15 cellular contexts compared by ENCODE assay signal in genomic region chr1:220843481-220844011, GRCh38. TPM values are rescaled to one million over a fixed set of nuclear protein-coding genes. Genes with fewer than 3 reads are reported as not detected.
DNase-seq lines count a peak whose midpoint lies in the region; ATAC-seq and TF ChIP-seq lines count a peak whose summit lies in the region.
"Had no signal": no experiment of that assay in that cellular context is flagged by ENCODE, and none has a peak within 500 bp of the region (broad histone marks: within the 10 kb centered on the region; RNA-seq: fewer than 3 reads in every experiment).

No MANE protein-coding gene starts in this region.

- no peaks in the 10 kb centered on the region for H3K27me3 Mint-ChIP-seq in endothelial cell (ENCODE audit: unreplicated experiment)
- H3K27me3 Mint-ChIP-seq: dendritic cell treated with granulocyte-macrophage colony-stimulating factor and Interleukin-4, amounts not matched to agents 40 ng/mL and 50 ng/mL, for 4 days had no signal

- H3K9me3 Mint-ChIP-seq in endothelial cell (ENCODE audit: unreplicated experiment), result no peaks in the 10 kb centered on the region
- H3K9me3 Mint-ChIP-seq: activated naive CD4-positive, alpha-beta T cell treated with anti-CD3 and anti-CD28 coated beads, Interleukin-2, amount 50 U/mL, for 24 hours; dendritic cell treated with granulocyte-macrophage colony-stimulating factor and Interleukin-4, amounts not matched to agents 40 ng/mL and 50 ng/mL, for 4 days had no signal

- no peaks in the 10 kb centered on the region for H3K36me3 Mint-ChIP-seq in endothelial cell (ENCODE audit: low read depth, unreplicated experiment)
- H3K36me3 Mint-ChIP-seq: activated naive CD4-positive, alpha-beta T cell treated with anti-CD3 and anti-CD28 coated beads, Interleukin-2, amount 50 U/mL, for 24 hours had no signal

- ATAC-seq in body of pancreas (peak; percentile 59), HG03571 (IDR thresholded peaks at IDR 0.05; ENCODE audit: unreplicated experiment) (no peak), GM19397 (IDR thresholded peaks at IDR 0.05; ENCODE audit: unreplicated experiment) (no peak)
- ATAC-seq: activated CD8-positive, alpha-beta T cell treated with anti-CD3 and anti-CD28 coated beads, Interleukin-2, amount 10 ng/mL, durations not matched to agents 7 days and 5 days had no signal

- H3K4me1 ChIP-seq in body of pancreas (no peaks in the 10 kb centered on the region), cardiac muscle cell (ENCODE audit: low read depth) (peaks cover 26% of the 10 kb centered on the region)

- H3K27me3 ChIP-seq in body of pancreas, result no peaks in the 10 kb centered on the region
- no peaks in the 10 kb centered on the region for H3K27me3 ChIP-seq in cardiac muscle cell

- H3K27ac ChIP-seq in body of pancreas (no peak overlapping the region), cardiac muscle cell (peak overlapping the region; percentile 57)
- H3K27ac ChIP-seq: skin epidermis had no signal

- TF ChIP-seq POLR2A in body of pancreas (IDR thresholded peaks at IDR 0.05), result no peak

- intact Hi-C loops in body of pancreas (cut with DNase I), result no loop called here

- 24 to 26% methylated on average over 6 of the region's 6 CpGs for WGBS in body of pancreas, 2 donors

- H3K9me3 ChIP-seq in body of pancreas (peaks cover 0 to 7% (median 0%) of the 10 kb centered on the region in 3 donors), cardiac muscle cell (ENCODE audit: low read depth) (no peaks in the 10 kb centered on the region)

- no peak overlapping the region for H3K4me3 Mint-ChIP-seq in endothelial cell (ENCODE audit: unreplicated experiment)
- H3K4me3 Mint-ChIP-seq: activated CD8-positive, alpha-beta T cell treated with anti-CD3 and anti-CD28 coated beads, Interleukin-2, amount 10 ng/mL, durations not matched to agents 7 days and 5 days; activated naive CD4-positive, alpha-beta T cell treated with anti-CD3 and anti-CD28 coated beads, Interleukin-2, amount 50 U/mL, for 24 hours; dendritic cell treated with granulocyte-macrophage colony-stimulating factor and Interleukin-4, amounts not matched to agents 40 ng/mL and 50 ng/mL, for 4 days had no signal

- H3K36me3 ChIP-seq in body of pancreas (replicated peaks in 1 of 2; ENCODE audit: insufficient read depth in 1 of 2, low read depth in 2 of 2), result no peaks in the 10 kb centered on the region
- H3K36me3 ChIP-seq in cardiac muscle cell, result no peaks in the 10 kb centered on the region

- DNase-seq in AG10803 (ENCODE audit: low read depth) (peak; percentile 42), body of pancreas (peak in 1 of 4 donors; percentile 9), cardiac muscle cell (ENCODE audit: low read depth in 1 of 2, low spot score in 1 of 2) (peak; percentile 57 to 69), pons (ENCODE audit: low spot score) (peak; percentile 37), endothelial cell (ENCODE audit: low spot score) (no peak), NCI-H2029 treated with DMSO at 0.1 percent for 48 hours (lab: John Stamatoyannopoulos, UW) (no peak)
- DNase-seq: activated CD8-positive, alpha-beta T cell treated with anti-CD3 and anti-CD28 coated beads, Interleukin-2, amount 10 ng/mL, durations not matched to agents 7 days and 5 days; NCI-H345; T1000; trophoblast cell had no signal

- H3K27ac Mint-ChIP-seq in endothelial cell (ENCODE audit: unreplicated experiment), result no peak overlapping the region
- H3K27ac Mint-ChIP-seq: activated CD8-positive, alpha-beta T cell treated with anti-CD3 and anti-CD28 coated beads, Interleukin-2, amount 10 ng/mL, durations not matched to agents 7 days and 5 days; activated naive CD4-positive, alpha-beta T cell treated with anti-CD3 and anti-CD28 coated beads, Interleukin-2, amount 50 U/mL, for 24 hours; dendritic cell treated with granulocyte-macrophage colony-stimulating factor and Interleukin-4, amounts not matched to agents 40 ng/mL and 50 ng/mL, for 4 days had no signal

- H3K4me1 Mint-ChIP-seq in endothelial cell (ENCODE audit: unreplicated experiment), result no peaks in the 10 kb centered on the region
- H3K4me1 Mint-ChIP-seq: activated naive CD4-positive, alpha-beta T cell treated with anti-CD3 and anti-CD28 coated beads, Interleukin-2, amount 50 U/mL, for 24 hours had no signal

- TF ChIP-seq CTCF in AG10803 (conservative IDR thresholded peaks at IDR 0.05; ENCODE audit: low read length) (no peak), body of pancreas (IDR thresholded peaks at IDR 0.05) (no peak), cardiac muscle cell (IDR thresholded peaks at IDR 0.05; ENCODE audit: low read depth, low read length) (no peak), endothelial cell (IDR thresholded peaks at IDR 0.05; ENCODE audit: unreplicated experiment) (no peak)

- H3K4me3 ChIP-seq in AG10803 (ENCODE audit: low read length) (no peak overlapping the region), body of pancreas (no peak overlapping the region), cardiac muscle cell (no peak overlapping the region)
- H3K4me3 ChIP-seq: skin epidermis had no signal

RNA-seq across cellular contexts. Expression of gene HLX, which starts 35.7 kb away (rescaled TPM):
- 1 to 10 TPM; 1.6 to 1.8 TPM for total RNA-seq in body of pancreas
- 1.3 and 4.5 TPM in 2 replicates for total RNA-seq in cardiac muscle cell
- 0.15 and 2.1 TPM in 2 replicates for polyA plus RNA-seq in cardiac muscle cell
- total RNA-seq in endothelial cell (ENCODE audit: unreplicated experiment), result 1.4 TPM
- total RNA-seq: activated CD8-positive, alpha-beta T cell treated with anti-CD3 and anti-CD28 coated beads, Interleukin-2, amount 10 ng/mL, durations not matched to agents 7 days and 5 days had no signal

RNA-seq across cellular contexts. Expression of gene MTARC1, which starts 56.8 kb away (rescaled TPM):
- total RNA-seq in body of pancreas (10 to 100 TPM in 1 of 2 donors, 1 to 10 TPM in 1; 5.2 to 71.5 TPM), cardiac muscle cell (4.5 and 5.5 TPM in 2 replicates), endothelial cell (ENCODE audit: unreplicated experiment) (2.6 TPM)
- 15.8 and 16.3 TPM in 2 replicates for polyA plus RNA-seq in cardiac muscle cell
- total RNA-seq: activated CD8-positive, alpha-beta T cell treated with anti-CD3 and anti-CD28 coated beads, Interleukin-2, amount 10 ng/mL, durations not matched to agents 7 days and 5 days had no signal

Comparison
In these comparisons a context has a peak if more than half of its experiments do, and no peak if none do; other contexts are left out.
1. DNase-seq: peak in AG10803 (single experiment), cardiac muscle cell (2 of 2) and pons (single experiment); none in endothelial cell (single experiment) and NCI-H2029 treated with DMSO at 0.1 percent for 48 hours (single experiment).